ENCODE assay signal across 8 cellular contexts in the genomic region with DNA sequence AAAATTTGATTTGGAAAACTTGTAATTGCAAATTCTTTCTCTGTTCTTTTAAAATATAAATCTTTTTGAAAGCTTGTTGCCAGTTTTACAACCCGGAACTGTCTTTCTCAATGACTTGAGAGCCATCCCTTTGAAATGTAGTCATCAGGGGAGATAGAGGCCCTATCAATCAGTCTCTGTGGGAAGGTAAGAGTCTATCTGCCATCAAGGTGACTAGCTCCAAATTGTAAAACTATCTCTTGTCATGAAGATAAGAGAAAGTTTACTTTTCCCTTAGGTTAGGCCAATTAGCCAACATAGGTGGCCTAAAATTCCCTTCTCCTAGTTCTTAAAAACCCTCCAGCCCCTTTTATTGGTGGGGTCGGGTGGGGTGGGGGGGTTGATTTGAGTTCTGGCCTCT.
"Had no signal": no experiment of that assay in that cellular context is flagged by ENCODE, and none has a peak within 500 bp of the region (broad histone marks: within the 10 kb centered on the region; RNA-seq: fewer than 3 reads in every experiment).

No MANE protein-coding gene starts in this region.

- ATAC-seq: HCT116 had no signal

- H3K9me3 Mint-ChIP-seq: H9, HFFc6 had no signal

- H3K4me1 ChIP-seq: HAP-1 had no signal

- H2AFZ ChIP-seq: GM23248 had no signal

- DNase-seq: GM23248, GOT3, H7, H9, HCEC 1CT, HFFc6 had no signal

- H3K27ac ChIP-seq: GM23248 had no signal

- H3K27ac Mint-ChIP-seq: H9, HFFc6 had no signal

- H3K36me3 ChIP-seq: HAP-1 had no signal

- H3K4me3 ChIP-seq: GM23248, HAP-1 had no signal

- H3K9ac ChIP-seq: GM23248 had no signal

- H3K9me3 ChIP-seq: HAP-1 had no signal

- H3K4me3 Mint-ChIP-seq: H9, HFFc6 had no signal
